ENCODE assay signal across 8 cellular contexts in the genomic region with DNA sequence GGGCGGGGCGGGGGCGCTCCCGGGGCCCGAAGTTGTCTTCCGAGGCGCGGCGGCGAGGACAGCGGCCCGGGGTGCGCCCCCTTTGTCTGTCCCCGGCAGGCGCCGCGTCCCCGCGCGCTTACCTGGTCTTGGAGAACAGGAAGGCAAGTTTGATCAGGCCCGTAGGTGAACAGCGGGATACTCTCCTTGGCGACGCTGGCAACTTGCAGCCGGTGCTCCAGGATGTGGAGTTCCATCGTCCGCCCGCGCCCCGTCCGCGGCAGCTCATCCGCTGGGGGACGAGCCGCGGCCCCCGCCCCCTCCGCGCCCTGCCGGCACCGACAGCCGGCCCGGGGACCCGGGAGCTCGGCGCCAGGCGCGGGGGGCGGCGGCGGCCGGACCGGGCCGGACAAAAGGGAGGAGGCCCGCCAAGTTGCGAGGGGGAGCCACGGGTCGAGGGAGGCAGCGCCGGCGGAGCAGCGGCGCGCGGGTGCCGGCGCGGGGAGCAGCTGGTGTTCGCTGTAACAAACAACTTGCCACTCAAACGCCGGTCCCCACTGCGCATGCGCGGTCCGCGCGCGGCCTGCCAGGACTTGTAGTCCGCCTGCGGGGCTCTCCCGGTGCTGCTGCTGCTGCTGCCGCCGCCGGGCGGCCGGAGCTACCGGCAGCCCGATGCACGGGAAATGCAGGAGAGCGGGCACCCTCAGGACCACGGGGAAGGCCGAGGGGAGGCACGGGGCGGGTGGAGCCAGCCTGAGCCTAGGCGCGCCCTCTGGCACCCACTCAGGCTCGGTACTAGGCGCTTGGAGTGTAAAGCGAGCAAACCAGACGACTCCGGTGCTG. TPM values are rescaled to one million over a fixed set of nuclear protein-coding genes. Genes with fewer than 3 reads are reported as not detected.
DNase-seq lines count a peak whose midpoint lies in the region; ATAC-seq and TF ChIP-seq lines count a peak whose summit lies in the region.

No MANE protein-coding gene starts in this region.

- no peak overlapping the region for H3K27ac ChIP-seq in SU-DHL-6 (ENCODE audit: low read depth, low read length)
- peak overlapping the region in 11 of 12 donors; percentile 17 to 77 (median 60) for H3K27ac ChIP-seq in heart left ventricle

- peak overlapping the region; percentile 53 for H3K27ac Mint-ChIP-seq in type B pancreatic cell

- no peaks in the 10 kb centered on the region for H3K36me3 ChIP-seq in SU-DHL-6 (ENCODE audit: low read length)
- no peaks in the 10 kb centered on the region for H3K36me3 ChIP-seq in adipocyte (ENCODE audit: control insufficient read depth, insufficient read depth, low read length, severe bottlenecking)
- H3K36me3 ChIP-seq in heart left ventricle = no peaks in the 10 kb centered on the region

- TF ChIP-seq POLR2A in heart left ventricle (IDR thresholded peaks at IDR 0.05) = peak in 1 of 2 donors; percentile 72

- WGBS in heart left ventricle, 4 donors = 0 to 1% (median 1%) methylated on average over 50 to 99 of the region's 101 CpGs

- intact Hi-C loops in heart left ventricle (cut with DNase I) = no loop called here

- no peaks in the 10 kb centered on the region for H3K36me3 Mint-ChIP-seq in type B pancreatic cell

- H3K9me3 ChIP-seq in SU-DHL-6 (ENCODE audit: insufficient read depth, low read length) (no peaks in the 10 kb centered on the region), adipocyte (ENCODE audit: control insufficient read depth, low read length) (no peaks in the 10 kb centered on the region), heart left ventricle (no peaks in the 10 kb centered on the region)

- no peaks in the 10 kb centered on the region for H4K20me1 ChIP-seq in SU-DHL-6 (ENCODE audit: low read depth, low read length)

- H3K27me3 ChIP-seq in SU-DHL-6 (ENCODE audit: low read length) (no peaks in the 10 kb centered on the region), adipocyte (replicated peaks; ENCODE audit: control insufficient read depth, insufficient read depth, low read length) (no peaks in the 10 kb centered on the region), heart left ventricle (no peaks in the 10 kb centered on the region)

- H3K4me3 Mint-ChIP-seq in type B pancreatic cell = peak overlapping the region; percentile 82

- no peaks in the 10 kb centered on the region for H3K79me2 ChIP-seq in SU-DHL-6 (ENCODE audit: insufficient read depth, low read length)

- TF ChIP-seq CTCF in GM12873 (IDR thresholded peaks at IDR 0.05; ENCODE audit: insufficient read depth, low read depth, low read length, missing control alignments) (peak; percentile 32), SU-DHL-6 (IDR thresholded peaks at IDR 0.05; ENCODE audit: insufficient read depth, low read length, poor library complexity, severe bottlenecking) (no peak), heart left ventricle (IDR thresholded peaks at IDR 0.05) (peak in 8 of 12 donors; percentile 9 to 53 (median 36)), type B pancreatic cell (conservative IDR thresholded peaks at IDR 0.05) (peak; percentile 52)

- no peaks in the 10 kb centered on the region for H3K27me3 Mint-ChIP-seq in type B pancreatic cell

- H3K9ac ChIP-seq in SU-DHL-6 (ENCODE audit: low read length) (peak overlapping the region; percentile 57), adipocyte (ENCODE audit: low read length) (peak overlapping the region; percentile 79)

- peak overlapping the region; percentile 96 for H2AFZ ChIP-seq in SU-DHL-6 (ENCODE audit: low read depth, low read length, severe bottlenecking)

- DNase-seq in NCI-H1105 treated with DMSO at 0.1 percent for 48 hours (lab: John Stamatoyannopoulos, UW) (peak; percentile 90), adipocyte (ENCODE audit: low read depth) (peak; percentile 96), heart left ventricle (peak; percentile 97 to 100 (median 99)), pons (ENCODE audit: low spot score) (peak; percentile 97), type B pancreatic cell (ENCODE audit: extremely low spot score, unreplicated experiment) (peak; percentile 99)

- H3K4me2 ChIP-seq in SU-DHL-6 (ENCODE audit: low read depth, low read length, poor library complexity, severe bottlenecking) = peak overlapping the region; percentile 66

- no peaks in the 10 kb centered on the region for H3F3A ChIP-seq in SU-DHL-6 (ENCODE audit: insufficient read depth)

- no peaks in the 10 kb centered on the region for H3K9me2 ChIP-seq in SU-DHL-6 (replicated peaks; ENCODE audit: insufficient read depth, low read length)

- H3K4me1 ChIP-seq in adipocyte (ENCODE audit: control insufficient read depth, insufficient read depth, low read length) (no peaks in the 10 kb centered on the region), heart left ventricle (peaks cover 0 to 17% (median 3%) of the 10 kb centered on the region in 12 donors)

- ATAC-seq in HG02642 (IDR thresholded peaks at IDR 0.05; ENCODE audit: poor library complexity, unreplicated experiment) (peak; percentile 87), heart left ventricle (peak; percentile 80 to 96 (median 93))

- peaks cover 16% of the 10 kb centered on the region for H3K4me1 Mint-ChIP-seq in type B pancreatic cell (ENCODE audit: unreplicated experiment)

- H3K4me3 ChIP-seq in SU-DHL-6 (ENCODE audit: insufficient read depth, low read length, poor library complexity, severe bottlenecking) = peak overlapping the region; percentile 68
- H3K4me3 ChIP-seq in adipocyte (ENCODE audit: low read length) = peak overlapping the region; percentile 79
- H3K4me3 ChIP-seq in heart left ventricle = peak overlapping the region; percentile 57 to 93 (median 72)

- no peaks in the 10 kb centered on the region for H3K9me3 Mint-ChIP-seq in type B pancreatic cell

RNA-seq across cellular contexts. Expression of a gene that starts 35.6 kb away (rescaled TPM):
- total RNA-seq in heart left ventricle (not detected), type B pancreatic cell (ENCODE audit: low replicate concordance) (not detected in 2 replicates)
- under 1 TPM; 0.03 to 0.15 TPM for polyA plus RNA-seq in heart left ventricle

RNA-seq across cellular contexts. Expression of a gene that starts 52.2 kb away (rescaled TPM):
- total RNA-seq in heart left ventricle (1 to 10 TPM in 1 of 9 donors, under 1 TPM in 2, not detected in 6; 0.63 to 2.7 (median 0.97) TPM), type B pancreatic cell (ENCODE audit: low replicate concordance) (not detected in 2 replicates)
- under 1 TPM; 0.08 to 0.11 TPM for polyA plus RNA-seq in heart left ventricle
